Comparison of ENCODE assay signal across 24 cellular contexts in the genomic region with DNA sequence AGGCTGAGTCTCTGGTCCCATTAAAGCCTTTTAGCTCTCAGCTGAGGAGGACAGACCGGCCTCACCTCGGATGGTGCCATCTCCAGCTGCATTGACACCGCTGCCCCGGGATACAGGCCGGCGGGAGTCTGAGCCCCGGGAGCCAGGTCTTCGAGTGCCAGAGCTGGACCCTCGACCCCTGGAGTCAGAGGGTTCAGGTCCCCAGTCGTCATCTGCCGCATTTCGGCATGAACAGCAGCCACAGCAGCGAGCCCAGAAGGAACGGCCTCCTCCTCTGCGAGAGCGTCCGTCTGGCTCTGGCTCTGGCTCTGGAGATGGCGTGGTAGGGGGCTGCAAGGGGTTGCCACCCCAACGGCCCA.
"Had no signal": no experiment of that assay in that cellular context is flagged by ENCODE, and none has a peak within 500 bp of the region (broad histone marks: within the 10 kb centered on the region; RNA-seq: fewer than 3 reads in every experiment).

No MANE protein-coding gene starts in this region.

- H3K27me3 ChIP-seq: foreskin keratinocyte, gastroesophageal sphincter, heart left ventricle, neutrophil, pancreas, stomach, thyroid gland had no signal

- FAIRE-seq: colon, endothelial cell of umbilical vein, islet of Langerhans, pancreas had no signal

- ATAC-seq: esophagus mucosa; foreskin keratinocyte; gastroesophageal sphincter; heart left ventricle; left ventricle myocardium superior; natural killer cell; pancreas; sciatic nerve; stimulated activated effector memory CD8-positive, alpha-beta T cell treated with anti-CD3 and anti-CD28 coated beads, Interleukin-12 subunit alpha, Interleukin-12 subunit beta, amount 100 ng/mL, for 72 hours had no signal

- H3K4me3 ChIP-seq: gastroesophageal sphincter, heart left ventricle, lung, pancreas, stomach, thyroid gland had no signal

- H3K27ac ChIP-seq: foreskin keratinocyte, gastroesophageal sphincter, heart left ventricle, neutrophil, pancreas, stomach, thyroid gland had no signal

- H3K9me3 ChIP-seq: gastroesophageal sphincter, heart left ventricle, neutrophil, pancreas, stomach, thyroid gland had no signal

- H3K4me1 ChIP-seq: heart left ventricle, pancreas had no signal

- DNase-seq: central memory CD4-positive, alpha-beta T cell; dermis blood vessel endothelial cell; effector memory CD4-positive, alpha-beta T cell; foreskin keratinocyte; heart left ventricle; hippocampal formation; kidney glomerular epithelial cell; left ventricle myocardium superior; natural killer cell; stimulated activated CD4-positive, alpha-beta T cell treated with anti-CD3 and anti-CD28 coated beads, Interleukin-2, amount 100 ng/mL, for 24 hours; stimulated activated CD4-positive, alpha-beta T cell treated with anti-CD3 and anti-CD28 coated beads, Interleukin-4, amount 100 ng/mL, for 24 hours; stimulated activated naive CD4-positive, alpha-beta T cell treated with Interleukin-2 at 50 U/mL for 16 hours; stomach; thyroid gland had no signal
